ENCODE assay signal across 13 cellular contexts in the genomic region with DNA sequence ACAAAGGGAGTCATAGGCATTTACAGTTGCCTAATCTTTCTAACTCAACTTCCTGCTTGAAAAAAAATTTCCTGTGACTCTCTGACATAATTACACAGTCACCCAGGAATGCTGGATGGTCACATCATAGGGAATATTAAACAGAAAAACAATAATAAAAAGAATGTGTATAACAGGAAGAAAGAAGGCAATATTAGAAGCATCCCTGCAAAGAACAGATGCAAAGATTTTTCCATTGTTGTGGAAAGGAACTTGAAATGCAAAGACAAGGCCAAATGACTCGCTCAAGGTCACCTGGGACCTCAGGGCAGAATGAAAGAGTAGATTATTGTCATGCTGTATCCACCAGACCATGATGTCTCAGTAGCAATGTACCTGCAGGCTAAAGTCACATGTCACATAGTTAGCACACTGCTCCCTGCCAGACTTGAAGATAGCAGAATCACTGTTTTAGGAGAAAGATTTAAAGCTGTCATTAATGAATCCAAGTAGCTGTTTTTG.
A peak's percentile ranks its signal among the peaks of the same experiment; 100 is the strongest.
DNase-seq lines count a peak whose midpoint lies in the region; TF ChIP-seq lines count a peak whose summit lies in the region.
"Had no signal": no experiment of that assay in that cellular context is flagged by ENCODE, and none has a peak within 500 bp of the region (broad histone marks: within the 10 kb centered on the region; RNA-seq: fewer than 3 reads in every experiment).

No MANE protein-coding gene starts in this region.

- H3K4me2 ChIP-seq in fibroblast of lung (ENCODE audit: extremely low read depth, insufficient read depth, low read length), result no peak overlapping the region

- TF ChIP-seq CTCF in fibroblast of lung (conservative IDR thresholded peaks at IDR 0.05 in 1 of 2, IDR thresholded peaks at IDR 0.05 in 1 of 2; ENCODE audit: low read depth in 1 of 2, low read length in 2 of 2), result no peak

- H3K79me2 ChIP-seq in fibroblast of lung (ENCODE audit: control insufficient read depth, insufficient read depth, low read length), result no peaks in the 10 kb centered on the region

- in situ Hi-C loops in HAP-1 (cut with MboI; ENCODE audit: low sequenced_read_pairs), result no loop called here

- no peaks in the 10 kb centered on the region for H3K36me3 ChIP-seq in HAP-1 (replicated peaks)
- no peaks in the 10 kb centered on the region for H3K36me3 ChIP-seq in SJSA1
- H3K36me3 ChIP-seq in fibroblast of lung (ENCODE audit: control insufficient read depth, insufficient read depth, low read length), result no peaks in the 10 kb centered on the region

- intact Hi-C loops in posterior cingulate gyrus (cut with DNase I), result no loop called here

- H2AFZ ChIP-seq in fibroblast of lung (ENCODE audit: low read length), result no peak overlapping the region

- H3K4me3 ChIP-seq in HAP-1 (no peak overlapping the region), SJSA1 (no peak overlapping the region), fibroblast of lung (replicated peaks in 1 of 4; ENCODE audit: control extremely low read depth in 1 of 4, insufficient read depth in 1 of 4, low read depth in 3 of 4, low read length in 4 of 4) (no peak overlapping the region), skeletal muscle cell (ENCODE audit: low read depth, low read length) (no peak overlapping the region)
- H3K4me3 ChIP-seq: GM12878 had no signal

- H3K9me3 ChIP-seq in HAP-1 (no peaks in the 10 kb centered on the region), SJSA1 (replicated peaks) (no peaks in the 10 kb centered on the region), fibroblast of lung (ENCODE audit: control insufficient read depth, insufficient read depth, low read depth, low read length) (no peaks in the 10 kb centered on the region)

- no peaks in the 10 kb centered on the region for H3K4me1 ChIP-seq in HAP-1
- peaks cover 32% of the 10 kb centered on the region for H3K4me1 ChIP-seq in SJSA1 (replicated peaks)
- H3K4me1 ChIP-seq in fibroblast of lung (ENCODE audit: control insufficient read depth, extremely low read depth, insufficient read depth, low read length), result no peaks in the 10 kb centered on the region

- no peak overlapping the region for H3K9ac ChIP-seq in fibroblast of lung (ENCODE audit: insufficient read depth, low read length)

- DNase-seq in HAP-1 (ENCODE audit: low spot score in 2 of 2) (peak; percentile 32 to 41), SJSA1 (ENCODE audit: low read depth in 1 of 2, low spot score in 2 of 2) (peak in 1 of 2 experiments; percentile 50), fibroblast of lung (ENCODE audit: low read depth in 2 of 2) (peak; percentile 29 to 57), skeletal muscle cell (ENCODE audit: low read depth) (peak; percentile 22), midbrain (lab: John Stamatoyannopoulos, UW) (no peak), NCI-H510A (lab: John Stamatoyannopoulos, UW) (no peak), GM19238 (ENCODE audit: insufficient read length, low spot score) (no peak), posterior cingulate gyrus (no peak)
- DNase-seq: activated CD8-positive, alpha-beta T cell treated with anti-CD3 and anti-CD28 coated beads, Interleukin-2, amount 10 ng/mL, durations not matched to agents 7 days and 5 days; activated naive CD8-positive, alpha-beta T cell treated with anti-CD3 and anti-CD28 coated beads, Interleukin-2, amount 10 ng/mL, durations not matched to agents 7 days and 5 days; NCI-H526 treated with DMSO at 0.1 percent for 48 hours; T-cell had no signal

- H3K27me3 ChIP-seq in HAP-1 (ENCODE audit: low read depth) (no peaks in the 10 kb centered on the region), SJSA1 (replicated peaks) (no peaks in the 10 kb centered on the region), fibroblast of lung (ENCODE audit: control insufficient read depth, insufficient read depth, low read length) (no peaks in the 10 kb centered on the region)

- peak overlapping the region; percentile 42 for H3K27ac ChIP-seq in SJSA1
- H3K27ac ChIP-seq in fibroblast of lung (ENCODE audit: insufficient read depth, low read length), result no peak overlapping the region

- no peaks in the 10 kb centered on the region for H4K20me1 ChIP-seq in fibroblast of lung (ENCODE audit: control insufficient read depth, extremely low read depth, insufficient read depth, low read length)

Comparison
In these comparisons a context has a peak if more than half of its experiments do, and no peak if none do; other contexts are left out.
1. DNase-seq: peak in HAP-1 (2 of 2), fibroblast of lung (2 of 2) and skeletal muscle cell (single experiment); none in midbrain (single experiment), NCI-H510A (single experiment), GM19238 (single experiment) and posterior cingulate gyrus (0 of 10).